Comparison of ENCODE assay signal across 13 cellular contexts in the genomic region with DNA sequence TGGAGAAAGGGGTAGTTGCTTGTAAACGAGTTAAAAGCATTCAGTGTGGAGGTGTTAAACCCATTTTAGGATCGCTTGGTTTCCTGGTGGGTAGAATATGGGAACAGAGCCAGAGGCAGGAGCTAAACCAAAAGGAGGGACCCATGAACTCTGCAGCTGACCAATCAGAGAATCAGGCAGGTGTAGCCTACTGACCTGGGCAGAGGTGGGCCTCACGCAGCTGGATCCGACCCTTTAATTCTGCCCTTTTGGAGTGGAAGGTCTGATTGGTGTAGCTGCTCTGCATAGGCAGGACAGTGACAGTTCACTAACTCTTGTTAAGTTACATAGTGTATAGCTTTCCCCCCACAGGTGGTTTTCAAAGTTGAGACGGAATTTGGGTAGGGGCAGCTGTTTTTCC.
DNase-seq lines count a peak whose midpoint lies in the region; ATAC-seq and TF ChIP-seq lines count a peak whose summit lies in the region.
"Had no signal": no experiment of that assay in that cellular context is flagged by ENCODE, and none has a peak within 500 bp of the region (broad histone marks: within the 10 kb centered on the region; RNA-seq: fewer than 3 reads in every experiment).

No MANE protein-coding gene starts in this region.

- H3K9me3 Mint-ChIP-seq in activated T-helper 1 cell treated with anti-CD3 and anti-CD28 coated beads, Interleukin-12 subunit alpha, Interleukin-12 subunit beta, Interleukin-2, Interleukin-4 antibody, amounts not matched to agents 30 ng/mL and 10 ng/mL and 1 ng/mL, durations not matched to agents 14 hours and 24 hours and 36 hours = no peaks in the 10 kb centered on the region
- H3K9me3 Mint-ChIP-seq in naive thymus-derived CD8-positive, alpha-beta T cell = no peaks in the 10 kb centered on the region
- H3K9me3 Mint-ChIP-seq in activated T-helper 2 cell treated with anti-CD3 and anti-CD28 coated beads, Interferon-gamma antibody, Interleukin-2, Interleukin-4, amounts not matched to agents 10 μg/mL and 5 μg/mL and 100 μg/mL, durations not matched to agents 14 hours and 24 hours and 36 hours = no peaks in the 10 kb centered on the region
- H3K9me3 Mint-ChIP-seq: HFFc6 had no signal

- H3K4me1 ChIP-seq in left ventricle myocardium inferior (peaks cover 41% of the 10 kb centered on the region), heart left ventricle (peaks cover 0 to 43% (median 11%) of the 10 kb centered on the region in 12 donors)

- TF ChIP-seq CTCF in left ventricle myocardium inferior (IDR thresholded peaks at IDR 0.05; ENCODE audit: borderline replicate concordance) = no peak
- TF ChIP-seq CTCF in heart left ventricle (IDR thresholded peaks at IDR 0.05) = no peak

- peak overlapping the region; percentile 15 for H3K27ac ChIP-seq in left ventricle myocardium inferior (replicated peaks)
- H3K27ac ChIP-seq in heart left ventricle = peak overlapping the region in 5 of 12 donors; percentile 8 to 40 (median 19)
- H3K27ac ChIP-seq: lower lobe of right lung had no signal

- peaks cover 67% of the 10 kb centered on the region for H3K4me1 Mint-ChIP-seq in activated T-helper 1 cell treated with anti-CD3 and anti-CD28 coated beads, Interleukin-12 subunit alpha, Interleukin-12 subunit beta, Interleukin-2, Interleukin-4 antibody, amounts not matched to agents 30 ng/mL and 10 ng/mL and 1 ng/mL, durations not matched to agents 14 hours and 24 hours and 36 hours (ENCODE audit: low read depth)
- H3K4me1 Mint-ChIP-seq in naive thymus-derived CD8-positive, alpha-beta T cell = peaks cover 44 to 78% (median 75%) of the 10 kb centered on the region in 4 donors
- H3K4me1 Mint-ChIP-seq in activated T-helper 2 cell treated with anti-CD3 and anti-CD28 coated beads, Interferon-gamma antibody, Interleukin-2, Interleukin-4, amounts not matched to agents 10 μg/mL and 5 μg/mL and 100 μg/mL, durations not matched to agents 14 hours and 24 hours and 36 hours (ENCODE audit: low read depth) = peaks cover 32% of the 10 kb centered on the region

- H3K9me3 ChIP-seq in left ventricle myocardium inferior (replicated peaks) (no peaks in the 10 kb centered on the region), heart left ventricle (no peaks in the 10 kb centered on the region)
- H3K9me3 ChIP-seq: lower lobe of right lung had no signal

- H3K27me3 Mint-ChIP-seq in activated T-helper 1 cell treated with anti-CD3 and anti-CD28 coated beads, Interleukin-12 subunit alpha, Interleukin-12 subunit beta, Interleukin-2, Interleukin-4 antibody, amounts not matched to agents 30 ng/mL and 10 ng/mL and 1 ng/mL, durations not matched to agents 14 hours and 24 hours and 36 hours (ENCODE audit: insufficient read depth) = no peaks in the 10 kb centered on the region
- H3K27me3 Mint-ChIP-seq in naive thymus-derived CD8-positive, alpha-beta T cell = no peaks in the 10 kb centered on the region
- no peaks in the 10 kb centered on the region for H3K27me3 Mint-ChIP-seq in activated T-helper 2 cell treated with anti-CD3 and anti-CD28 coated beads, Interferon-gamma antibody, Interleukin-2, Interleukin-4, amounts not matched to agents 10 μg/mL and 5 μg/mL and 100 μg/mL, durations not matched to agents 14 hours and 24 hours and 36 hours (ENCODE audit: low read depth)

- DNase-seq in left ventricle myocardium inferior (no peak), heart left ventricle (no peak), cortex of kidney (lab: John Stamatoyannopoulos, UW) (no peak), SIG-M5 treated with dmso at 0.1 percent for 504 hours (lab: John Stamatoyannopoulos, UW; ENCODE audit: unreplicated experiment) (no peak)
- no peak for DNase-seq in activated T-helper 1 cell treated with anti-CD3 and anti-CD28 coated beads, Interleukin-12 subunit alpha, Interleukin-12 subunit beta, Interleukin-2, Interleukin-4 antibody, amounts not matched to agents 30 ng/mL and 10 ng/mL and 1 ng/mL, durations not matched to agents 14 hours and 24 hours and 36 hours (ENCODE audit: low spot score)
- no peak for DNase-seq in naive thymus-derived CD8-positive, alpha-beta T cell
- no peak for DNase-seq in activated T-helper 2 cell treated with anti-CD3 and anti-CD28 coated beads, Interferon-gamma antibody, Interleukin-2, Interleukin-4, amounts not matched to agents 10 μg/mL and 5 μg/mL and 100 μg/mL, durations not matched to agents 14 hours and 24 hours and 36 hours (ENCODE audit: low spot score)
- DNase-seq in activated CD4-positive, CD25-positive, alpha-beta regulatory T cell (lab: John Stamatoyannopoulos, UW) = no peak
- DNase-seq: HFFc6; lower lobe of right lung; stimulated activated CD4-positive, alpha-beta T cell treated with anti-CD3 and anti-CD28 coated beads, Interleukin-4, amount 100 ng/mL, for 4 hours; stimulated activated naive CD4-positive, alpha-beta T cell had no signal

- intact Hi-C loops in left ventricle myocardium inferior (cut with micrococcal nuclease) = no loop called here
- intact Hi-C loops in heart left ventricle (cut with DNase I) = loop anchor here in 4 of 10 donors (5.0 kb wide), 2 partner anchors 83 to 128 kb away; partner anchors contain the start of gene RASSF3 (in 4 of the 4)
- intact Hi-C loops in activated T-helper 1 cell treated with anti-CD3 and anti-CD28 coated beads, Interleukin-12 subunit alpha, Interleukin-12 subunit beta, Interleukin-2, Interleukin-4 antibody, amounts not matched to agents 30 ng/mL and 10 ng/mL and 1 ng/mL, durations not matched to agents 14 hours and 24 hours and 36 hours (cut with micrococcal nuclease) = no loop called here
- intact Hi-C loops in activated T-helper 2 cell treated with anti-CD3 and anti-CD28 coated beads, Interferon-gamma antibody, Interleukin-2, Interleukin-4, amounts not matched to agents 10 μg/mL and 5 μg/mL and 100 μg/mL, durations not matched to agents 14 hours and 24 hours and 36 hours (cut with micrococcal nuclease) = loop anchor here (5.0 kb wide), 1 partner anchor 33 kb away; no protein-coding TSS in a partner anchor

- 80 to 90% (median 83%) methylated on average over 5 of the region's 5 CpGs for WGBS in heart left ventricle, 4 donors

- POLR2A ChIA-PET in naive thymus-derived CD8-positive, alpha-beta T cell (lab: Charles Lee) = interaction anchor here (1.2 to 23.1 kb wide), 5 partner anchors 12 to 86 kb away, joined by 3 to 684 read pairs (median 8); partner anchors contain the start of gene RASSF3

- no peak for TF ChIP-seq POLR2A in heart left ventricle (IDR thresholded peaks at IDR 0.05)

- H3K36me3 ChIP-seq in left ventricle myocardium inferior = peaks cover 30% of the 10 kb centered on the region
- H3K36me3 ChIP-seq in heart left ventricle = peaks cover 0 to 70% (median 46%) of the 10 kb centered on the region in 9 donors

- ATAC-seq in heart left ventricle = no peak
- no peak for ATAC-seq in naive thymus-derived CD8-positive, alpha-beta T cell
- ATAC-seq: activated CD4-positive, CD25-positive, alpha-beta regulatory T cell treated with anti-CD3 and anti-CD28 coated beads, Interleukin-2, amount 50 U/mL, for 24 hours; lower lobe of right lung had no signal

- peaks cover 41% of the 10 kb centered on the region for H3K36me3 Mint-ChIP-seq in activated T-helper 1 cell treated with anti-CD3 and anti-CD28 coated beads, Interleukin-12 subunit alpha, Interleukin-12 subunit beta, Interleukin-2, Interleukin-4 antibody, amounts not matched to agents 30 ng/mL and 10 ng/mL and 1 ng/mL, durations not matched to agents 14 hours and 24 hours and 36 hours (ENCODE audit: low read depth)
- peaks cover 10 to 80% (median 29%) of the 10 kb centered on the region in 3 donors for H3K36me3 Mint-ChIP-seq in naive thymus-derived CD8-positive, alpha-beta T cell
- H3K36me3 Mint-ChIP-seq in activated T-helper 2 cell treated with anti-CD3 and anti-CD28 coated beads, Interferon-gamma antibody, Interleukin-2, Interleukin-4, amounts not matched to agents 10 μg/mL and 5 μg/mL and 100 μg/mL, durations not matched to agents 14 hours and 24 hours and 36 hours (ENCODE audit: low read depth) = peaks cover 54% of the 10 kb centered on the region

- H3K4me3 ChIP-seq in left ventricle myocardium inferior = no peak overlapping the region
- no peak overlapping the region for H3K4me3 ChIP-seq in heart left ventricle
- H3K4me3 ChIP-seq: lower lobe of right lung had no signal

- H3K27me3 ChIP-seq in left ventricle myocardium inferior (ENCODE audit: low read depth) (no peaks in the 10 kb centered on the region), heart left ventricle (no peaks in the 10 kb centered on the region)

- peak overlapping the region; percentile 26 for H3K27ac Mint-ChIP-seq in activated T-helper 1 cell treated with anti-CD3 and anti-CD28 coated beads, Interleukin-12 subunit alpha, Interleukin-12 subunit beta, Interleukin-2, Interleukin-4 antibody, amounts not matched to agents 30 ng/mL and 10 ng/mL and 1 ng/mL, durations not matched to agents 14 hours and 24 hours and 36 hours
- H3K27ac Mint-ChIP-seq in naive thymus-derived CD8-positive, alpha-beta T cell = peak overlapping the region; percentile 75 to 95 (median 89)
- no peak overlapping the region for H3K27ac Mint-ChIP-seq in activated T-helper 2 cell treated with anti-CD3 and anti-CD28 coated beads, Interferon-gamma antibody, Interleukin-2, Interleukin-4, amounts not matched to agents 10 μg/mL and 5 μg/mL and 100 μg/mL, durations not matched to agents 14 hours and 24 hours and 36 hours
- H3K27ac Mint-ChIP-seq: HFFc6 had no signal

- no peak overlapping the region for H3K4me3 Mint-ChIP-seq in activated T-helper 1 cell treated with anti-CD3 and anti-CD28 coated beads, Interleukin-12 subunit alpha, Interleukin-12 subunit beta, Interleukin-2, Interleukin-4 antibody, amounts not matched to agents 30 ng/mL and 10 ng/mL and 1 ng/mL, durations not matched to agents 14 hours and 24 hours and 36 hours
- peak overlapping the region in 6 of 10 donors; percentile 10 to 74 (median 26) for H3K4me3 Mint-ChIP-seq in naive thymus-derived CD8-positive, alpha-beta T cell
- H3K4me3 Mint-ChIP-seq in activated T-helper 2 cell treated with anti-CD3 and anti-CD28 coated beads, Interferon-gamma antibody, Interleukin-2, Interleukin-4, amounts not matched to agents 10 μg/mL and 5 μg/mL and 100 μg/mL, durations not matched to agents 14 hours and 24 hours and 36 hours (ENCODE audit: low read depth) = no peak overlapping the region
- H3K4me3 Mint-ChIP-seq: HFFc6 had no signal

Comparison
In these comparisons a context has a peak if more than half of its experiments do, and no peak if none do; other contexts are left out.
1. H3K4me3 Mint-ChIP-seq: peak in naive thymus-derived CD8-positive, alpha-beta T cell (6 of 10); none in activated T-helper 1 cell treated with anti-CD3 and anti-CD28 coated beads, Interleukin-12 subunit alpha, Interleukin-12 subunit beta, Interleukin-2, Interleukin-4 antibody, amounts not matched to agents 30 ng/mL and 10 ng/mL and 1 ng/mL, durations not matched to agents 14 hours and 24 hours and 36 hours (single experiment) and activated T-helper 2 cell treated with anti-CD3 and anti-CD28 coated beads, Interferon-gamma antibody, Interleukin-2, Interleukin-4, amounts not matched to agents 10 μg/mL and 5 μg/mL and 100 μg/mL, durations not matched to agents 14 hours and 24 hours and 36 hours (single experiment).